35 cellular contexts compared by ENCODE assay signal in the genomic region with DNA sequence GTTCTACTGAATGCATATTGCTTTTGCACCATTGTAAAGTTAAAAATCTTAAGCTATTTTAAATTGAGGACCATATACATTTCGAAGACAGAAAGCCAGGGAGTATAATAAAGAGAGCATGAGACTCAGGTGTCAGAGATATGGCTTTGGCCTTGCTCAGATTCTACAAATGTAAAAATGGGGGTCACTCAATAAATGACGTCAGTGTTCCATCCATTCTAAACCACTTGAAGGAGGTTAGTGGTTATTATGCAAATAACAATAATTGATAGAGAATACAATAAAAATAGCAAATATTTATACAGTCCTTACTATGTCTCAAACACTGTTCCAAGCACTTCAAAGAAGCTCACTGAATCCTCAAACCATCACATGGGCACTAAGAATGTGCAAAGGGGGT. TPM values are rescaled to one million over a fixed set of nuclear protein-coding genes. Genes with fewer than 3 reads are reported as not detected.
"Had no signal": no experiment of that assay in that cellular context is flagged by ENCODE, and none has a peak within 500 bp of the region (broad histone marks: within the 10 kb centered on the region; RNA-seq: fewer than 3 reads in every experiment).

No MANE protein-coding gene starts in this region.

- H3K36me3 ChIP-seq: adrenal gland, ascending aorta, brain microvascular endothelial cell, breast epithelium, cardiac muscle cell had no signal

- FAIRE-seq: astrocyte, bronchial epithelial cell had no signal

- H3K27ac ChIP-seq: adrenal gland, ascending aorta, body of pancreas, brain microvascular endothelial cell, breast epithelium, cardiac muscle cell had no signal

- DNase-seq: activated effector memory CD4-positive, alpha-beta T cell treated with anti-CD3 and anti-CD28 coated beads, Interleukin-2, amount 50 U/mL, for 16 hours; activated effector memory CD4-positive, alpha-beta T cell treated with Interleukin-2 at 50 U/mL for 16 hours; activated gamma-delta T cell; activated gamma-delta T cell treated with Interleukin-2 at 50 U/mL for 16 hours; activated naive CD4-positive, alpha-beta T cell; activated naive CD4-positive, alpha-beta T cell treated with anti-CD3 and anti-CD28 coated beads for 36 hours; activated naive CD4-positive, alpha-beta T cell treated with anti-CD3 and anti-CD28 coated beads, Interleukin-2, amount 10 ng/mL, durations not matched to agents 7 days and 5 days; activated naive CD4-positive, alpha-beta T cell treated with anti-CD3 and anti-CD28 coated beads, Interleukin-2, amount 50 U/mL, for 16 hours; activated naive CD4-positive, alpha-beta T cell treated with Interleukin-2 at 50 U/mL for 16 hours; activated naive CD8-positive, alpha-beta T cell treated with anti-CD3 and anti-CD28 coated beads for 36 hours; activated naive CD8-positive, alpha-beta T cell treated with anti-CD3 and anti-CD28 coated beads, Interleukin-2, amount 10 ng/mL, durations not matched to agents 7 days and 5 days; activated naive CD8-positive, alpha-beta T cell treated with anti-CD3 and anti-CD28 coated beads, Interleukin-2, amount 50 U/mL, for 24 hours; activated T-cell treated with anti-CD3 and anti-CD28 coated beads, Interleukin-2, amount 50 U/mL, for 1 hour; activated T-cell treated with anti-CD3 and anti-CD28 coated beads, Interleukin-2, amount 50 U/mL, for 24 hours; activated T-cell treated with anti-CD3 and anti-CD28 coated beads, Interleukin-2, amount 50 U/mL, for 4 hours; activated T-cell treated with anti-CD3 and anti-CD28 coated beads, Interleukin-2, amount 50 U/mL, for 48 hours; activated T-cell treated with anti-CD3 and anti-CD28 coated beads, Interleukin-2, amount 50 U/mL, for 72 hours; amniotic stem cell; amygdala; anterior cingulate cortex; brain microvascular endothelial cell; caudate nucleus; central memory CD4-positive, alpha-beta T cell; cerebellar nuclear complex had no signal

- ATAC-seq: activated naive CD4-positive, alpha-beta T cell treated with anti-CD3 and anti-CD28 coated beads, Interleukin-2, amount 50 U/mL, for 72 hours; activated naive CD8-positive, alpha-beta T cell treated with anti-CD3 and anti-CD28 coated beads, Interleukin-2, amount 50 U/mL, for 24 hours; activated T-cell treated with anti-CD3 and anti-CD28 coated beads, Interleukin-2, amount 50 U/mL, for 4 hours; activated T-cell treated with anti-CD3 and anti-CD28 coated beads, Interleukin-2, amount 50 U/mL, for 72 hours; activated T-helper 17 cell treated with anti-CD3 and anti-CD28 coated beads, Interleukin-2, amount 50 U/mL, for 72 hours; body of pancreas had no signal

- H3K9me3 ChIP-seq: adrenal gland, ascending aorta, body of pancreas had no signal

- H3K27me3 ChIP-seq: adrenal gland, ascending aorta, body of pancreas, brain microvascular endothelial cell, breast epithelium, cardiac muscle cell had no signal

- H3K4me1 ChIP-seq: adrenal gland, ascending aorta, body of pancreas, breast epithelium had no signal

- H3K4me3 ChIP-seq: adrenal gland, ascending aorta, body of pancreas, breast epithelium, cardiac muscle cell had no signal

RNA-seq across cellular contexts. Expression of a gene that starts 20.1 kb away (rescaled TPM):
- total RNA-seq: activated naive CD4-positive, alpha-beta T cell treated with anti-CD3 and anti-CD28 coated beads for 36 hours; activated naive CD4-positive, alpha-beta T cell treated with anti-CD3 and anti-CD28 coated beads, Interleukin-2, amount 50 U/mL, for 72 hours; activated naive CD8-positive, alpha-beta T cell treated with anti-CD3 and anti-CD28 coated beads for 36 hours; activated naive CD8-positive, alpha-beta T cell treated with anti-CD3 and anti-CD28 coated beads, Interleukin-2, amount 10 ng/mL, durations not matched to agents 7 days and 5 days; activated T-cell treated with anti-CD3 and anti-CD28 coated beads, Interleukin-2, amount 50 U/mL, for 4 hours; activated T-cell treated with anti-CD3 and anti-CD28 coated beads, Interleukin-2, amount 50 U/mL, for 72 hours; activated T-helper 1 cell treated with anti-CD3 and anti-CD28 coated beads, Interleukin-12 subunit alpha, Interleukin-12 subunit beta, Interleukin-2, Interleukin-4 antibody, amounts not matched to agents 30 ng/mL and 10 ng/mL and 1 ng/mL, durations not matched to agents 14 hours and 24 hours and 36 hours; activated T-helper 17 cell treated with anti-CD3 and anti-CD28 coated beads, Interleukin-2, amount 50 U/mL, for 72 hours; activated T-helper 2 cell treated with anti-CD3 and anti-CD28 coated beads, Interferon-gamma antibody, Interleukin-2, Interleukin-4, amounts not matched to agents 10 μg/mL and 5 μg/mL and 100 μg/mL, durations not matched to agents 14 hours and 24 hours and 36 hours; bronchial epithelial cell had no signal
